In genomic region chr13:21696865-21697448, GRCh38 we compare ENCODE assay signal across 30 cellular contexts. TPM values are rescaled to one million over a fixed set of nuclear protein-coding genes. Genes with fewer than 3 reads are reported as not detected.
A peak's percentile ranks its signal among the peaks of the same experiment; 100 is the strongest.
DNase-seq lines count a peak whose midpoint lies in the region; ATAC-seq, FAIRE-seq and TF ChIP-seq lines count a peak whose summit lies in the region.
"Had no signal": no experiment of that assay in that cellular context is flagged by ENCODE, and none has a peak within 500 bp of the region (broad histone marks: within the 10 kb centered on the region; RNA-seq: fewer than 3 reads in every experiment).

No MANE protein-coding gene starts in this region.

- H3K27ac ChIP-seq in HepG2 (ENCODE audit: extremely low read length, insufficient read depth, low read length) (no peak overlapping the region), neural progenitor cell (no peak overlapping the region), heart left ventricle (no peak overlapping the region)
- H3K27ac ChIP-seq: cardiac muscle cell, colonic mucosa, HL-60, left ventricle myocardium inferior, SJCRH30, tibial nerve had no signal

- peak; percentile 8 for FAIRE-seq in HepG2 (lab: Jason Lieb, UNC)
- FAIRE-seq: GM12878, H54, RCC 7860 had no signal

- TF ChIP-seq CTCF in WTC11 (IDR thresholded peaks at IDR 0.05), result no peak
- no peak for TF ChIP-seq CTCF in HepG2 (CRISPR knock-in tag; IDR thresholded peaks at IDR 0.05)
- no peak for TF ChIP-seq CTCF in neural progenitor cell (IDR thresholded peaks at IDR 0.05)
- TF ChIP-seq CTCF in heart left ventricle (IDR thresholded peaks at IDR 0.05), result no peak

- H3K4me1 ChIP-seq in HepG2 (ENCODE audit: insufficient read depth, low read length) (peaks cover 9% of the 10 kb centered on the region), neural progenitor cell (no peaks in the 10 kb centered on the region), heart left ventricle (peaks cover 0 to 24% (median 10%) of the 10 kb centered on the region in 12 donors)
- H3K4me1 ChIP-seq: colonic mucosa, SJCRH30, tibial nerve had no signal

- POLR2A ChIA-PET in WTC11 (lab: Charles Lee), result no interaction called here
- POLR2A ChIA-PET in HepG2 (lab: Yijun Ruan, JAX), result no interaction called here

- no peak overlapping the region for H3K9ac ChIP-seq in HepG2 (ENCODE audit: insufficient read depth, low read depth, low read length)
- no peak overlapping the region for H3K9ac ChIP-seq in neural progenitor cell

- DNase-seq in GM03348 (ENCODE audit: low spot score) (peak; percentile 27), NCI-H1436 (lab: John Stamatoyannopoulos, UW) (peak; percentile 5), WTC11 (ENCODE audit: low spot score) (no peak), HepG2 (ENCODE audit: low spot score) (peak; percentile 48), neural progenitor cell (ENCODE audit: low spot score) (no peak), heart left ventricle (no peak), H7 (no peak), left ventricle myocardium superior (no peak)
- DNase-seq: activated CD4-positive, alpha-beta T cell treated with anti-CD3 and anti-CD28 coated beads, Interleukin-2, amount 10 ng/mL, durations not matched to agents 24 days and 14 days; aorta; colonic mucosa; DMS 273 treated with DMSO at 0.1 percent for 48 hours; effector CD4-positive, alpha-beta T cell; Karpas-422; left ventricle myocardium inferior; NCI-H1694; NCI-H510A treated with DMSO at 0.1 percent for 48 hours; posterior cingulate gyrus; SJCRH30; stimulated activated CD4-positive, alpha-beta T cell treated with anti-CD3 and anti-CD28 coated beads, Interleukin-4, amount 100 ng/mL, for 1 hour; T-cell had no signal

- in situ Hi-C loops in HepG2 (cut with HindIII; ENCODE audit: extremely low pct_ligation_motif_present, low pct_unique_long_range_greater_than_20kb), result no loop called here

- no peak for TF ChIP-seq POLR2A in HepG2 (IDR thresholded peaks at IDR 0.05; ENCODE audit: insufficient read depth in 1 of 2, low read depth in 2 of 2, low read length in 2 of 2)
- no peak for TF ChIP-seq POLR2A in heart left ventricle (IDR thresholded peaks at IDR 0.05)

- no peaks in the 10 kb centered on the region for H3K36me3 ChIP-seq in HepG2 (replicated peaks in 1 of 2; ENCODE audit: control insufficient read depth in 1 of 2, insufficient read depth in 2 of 2, low read length in 2 of 2)
- H3K36me3 ChIP-seq in neural progenitor cell, result no peaks in the 10 kb centered on the region
- peaks cover 0 to 3% (median 0%) of the 10 kb centered on the region in 9 donors for H3K36me3 ChIP-seq in heart left ventricle
- no peaks in the 10 kb centered on the region for H3K36me3 ChIP-seq in H7 (replicated peaks; ENCODE audit: control insufficient read depth, insufficient read depth, low read length)
- H3K36me3 ChIP-seq: cardiac muscle cell, colonic mucosa, SJCRH30, tibial nerve had no signal

- H3K4me3 ChIP-seq in HepG2 (replicated peaks in 1 of 3; ENCODE audit: insufficient read depth in 1 of 3, low read depth in 2 of 3, low read length in 3 of 3) (no peak overlapping the region), neural progenitor cell (no peak overlapping the region), heart left ventricle (no peak overlapping the region), H7 (ENCODE audit: insufficient read depth, low read depth, low read length) (no peak overlapping the region)
- H3K4me3 ChIP-seq: cardiac muscle cell, colonic mucosa, GM12878, left ventricle myocardium inferior, SJCRH30, tibial nerve had no signal

- H3K27me3 ChIP-seq in HepG2 (ENCODE audit: control insufficient read depth in 1 of 2, insufficient read depth in 2 of 2, low read length in 2 of 2) (peaks cover 0 to 3% of the 10 kb centered on the region in 2 experiments; a peak in 3 of 5 replicates), neural progenitor cell (no peaks in the 10 kb centered on the region), heart left ventricle (no peaks in the 10 kb centered on the region), H7 (ENCODE audit: control insufficient read depth, insufficient read depth, low read length) (no peaks in the 10 kb centered on the region)
- H3K27me3 ChIP-seq: colonic mucosa, SJCRH30, tibial nerve had no signal

- H3K4me3 Mint-ChIP-seq in WTC11, result no peak overlapping the region
- no peak overlapping the region for H3K4me3 Mint-ChIP-seq in neural progenitor cell
- H3K4me3 Mint-ChIP-seq: activated CD4-positive, alpha-beta T cell treated with anti-CD3 and anti-CD28 coated beads, Interleukin-2, amount 10 ng/mL, durations not matched to agents 24 days and 14 days; B cell; T-cell had no signal

- H3K27me3 Mint-ChIP-seq in WTC11 (ENCODE audit: low read depth) (no peaks in the 10 kb centered on the region), neural progenitor cell (ENCODE audit: insufficient read depth, low read depth) (no peaks in the 10 kb centered on the region)

- BruUV-seq in HepG2 (replicated peaks; lab: Mats Ljungman, UMichigan), result no TSS peak

- H4K20me1 ChIP-seq in HepG2 (ENCODE audit: insufficient read depth, low read length) (no peaks in the 10 kb centered on the region), neural progenitor cell (ENCODE audit: low read depth) (no peaks in the 10 kb centered on the region)

- H3K9me3 ChIP-seq in HepG2 (ENCODE audit: low read length) (no peaks in the 10 kb centered on the region), neural progenitor cell (ENCODE audit: low read depth) (no peaks in the 10 kb centered on the region), heart left ventricle (no peaks in the 10 kb centered on the region)
- H3K9me3 ChIP-seq: colonic mucosa, left ventricle myocardium inferior, SJCRH30, tibial nerve had no signal

- H3K36me3 Mint-ChIP-seq in WTC11 (no peaks in the 10 kb centered on the region), neural progenitor cell (peaks cover 9% of the 10 kb centered on the region)
- H3K36me3 Mint-ChIP-seq: activated naive CD4-positive, alpha-beta T cell treated with anti-CD3 and anti-CD28 coated beads, Interleukin-2, amount 50 U/mL, for 72 hours had no signal

- H3K27ac Mint-ChIP-seq in WTC11, result no peak overlapping the region
- H3K27ac Mint-ChIP-seq in neural progenitor cell, result no peak overlapping the region
- H3K27ac Mint-ChIP-seq: activated CD4-positive, alpha-beta T cell treated with anti-CD3 and anti-CD28 coated beads, Interleukin-2, amount 10 ng/mL, durations not matched to agents 24 days and 14 days; activated naive CD4-positive, alpha-beta T cell treated with anti-CD3 and anti-CD28 coated beads, Interleukin-2, amount 50 U/mL, for 72 hours; B cell; T-cell had no signal

- WGBS in HepG2 (ENCODE audit: low lambda C conversion rate), result 0% methylated on average over 3 of the region's 3 CpGs
- WGBS in heart left ventricle, 4 donors, result 81 to 87% (median 87%) methylated on average over 3 of the region's 3 CpGs

- H3K79me2 ChIP-seq in HepG2 (ENCODE audit: insufficient read depth, low read length), result no peaks in the 10 kb centered on the region
- H3K79me2 ChIP-seq in neural progenitor cell (ENCODE audit: low read depth), result no peaks in the 10 kb centered on the region

- TF ChIP-seq RAD21 in HepG2 (CRISPR knock-in tag; IDR thresholded peaks at IDR 0.05), result no peak

- H3F3A ChIP-seq in neural progenitor cell (ENCODE audit: low read depth), result no peaks in the 10 kb centered on the region

- H3K9me3 Mint-ChIP-seq in WTC11 (no peaks in the 10 kb centered on the region), neural progenitor cell (no peaks in the 10 kb centered on the region)
- H3K9me3 Mint-ChIP-seq: activated CD4-positive, alpha-beta T cell treated with anti-CD3 and anti-CD28 coated beads, Interleukin-2, amount 10 ng/mL, durations not matched to agents 24 days and 14 days; activated naive CD4-positive, alpha-beta T cell treated with anti-CD3 and anti-CD28 coated beads, Interleukin-2, amount 50 U/mL, for 72 hours; T-cell had no signal

- no peak for ATAC-seq in WTC11
- ATAC-seq in HepG2, result peak; percentile 31; the same call in 2 of the 3 replicates
- ATAC-seq in heart left ventricle, result no peak
- ATAC-seq in left ventricle myocardium superior, result no peak
- ATAC-seq: activated naive CD4-positive, alpha-beta T cell treated with anti-CD3 and anti-CD28 coated beads, Interleukin-2, amount 50 U/mL, for 72 hours; GM12878; sciatic nerve; T-cell had no signal

- H2AFZ ChIP-seq in HepG2 (ENCODE audit: low read length) (no peak overlapping the region), neural progenitor cell (replicated peaks) (no peak overlapping the region)

- TF ChIP-seq EP300 in HepG2 (IDR thresholded peaks at IDR 0.05; ENCODE audit: low read depth in 2 of 2, low read length in 2 of 2), result peak in 1 of 2 experiments; percentile 66; a peak in 1 of 4 replicates
- no peak for TF ChIP-seq EP300 in HepG2 (CRISPR knock-in tag; IDR thresholded peaks at IDR 0.05; ENCODE audit: borderline replicate concordance)

- H3K4me1 Mint-ChIP-seq in WTC11 (peaks cover 34% of the 10 kb centered on the region), neural progenitor cell (no peaks in the 10 kb centered on the region)
- H3K4me1 Mint-ChIP-seq: activated CD4-positive, alpha-beta T cell treated with anti-CD3 and anti-CD28 coated beads, Interleukin-2, amount 10 ng/mL, durations not matched to agents 24 days and 14 days; B cell; T-cell had no signal

- H3K4me2 ChIP-seq in HepG2 (ENCODE audit: low read depth, low read length), result no peak overlapping the region
- no peak overlapping the region for H3K4me2 ChIP-seq in neural progenitor cell

- intact Hi-C loops in HepG2 (cut with micrococcal nuclease; ENCODE audit: unreplicated experiment), result no loop called here
- intact Hi-C loops in heart left ventricle (cut with DNase I), result no loop called here
- intact Hi-C loops in left ventricle myocardium superior (cut with micrococcal nuclease), result no loop called here

- CTCF ChIA-PET in WTC11 (lab: Charles Lee), result interaction anchor here (2.1 kb wide), 1 partner anchor 59 kb away, joined by 10 read pairs; no protein-coding TSS in a partner anchor
- CTCF ChIA-PET in HepG2 (lab: Yijun Ruan, JAX; ENCODE audit: low intra/inter-chr PET ratio, low total read pairs), result no interaction called here

RNA-seq across cellular contexts. Expression of gene FGF9, which starts 26.1 kb away (rescaled TPM):
- total RNA-seq in WTC11 (2021) (0.25 to 0.27 TPM (median 0.26 TPM) in 3 replicates), HepG2 (2016; rRNA removed; fragmentation: Illumina TruSeq; extraction: Trizol) (not detected in 2 replicates), neural progenitor cell (ENCODE audit: low replicate concordance) (2.1 and 2.4 TPM in 2 replicates), heart left ventricle (10 to 100 TPM in 4 of 9 donors, 1 to 10 TPM in 5; 1.9 to 12.5 (median 8.3) TPM), left ventricle myocardium superior (12.1 TPM)
- total RNA-seq in HepG2 (2016; cell fraction: cytosol; rRNA removed; fragmentation: Illumina TruSeq; extraction: Trizol; ENCODE audit: low read depth), result not detected in 2 replicates
- not detected in 2 replicates for total RNA-seq in HepG2 (2016; cell fraction: insoluble cytoplasmic fraction; rRNA removed; fragmentation: Illumina TruSeq; extraction: Trizol)
- total RNA-seq in HepG2 (2016; cell fraction: membrane; rRNA removed; fragmentation: Illumina TruSeq; extraction: Trizol), result not detected in 2 replicates
- total RNA-seq in HepG2 (2016; cell fraction: nucleus; rRNA removed; fragmentation: Illumina TruSeq; extraction: Trizol), result not detected in 2 replicates
- polyA plus RNA-seq in HepG2 (2011; rRNA removed) (not detected in 2 replicates), heart left ventricle (1 to 10 TPM; 1.7 to 3.6 TPM)
- not detected in 2 replicates for polyA plus RNA-seq in HepG2 (2011; cell fraction: cytosol; rRNA removed)
- not detected in 2 replicates for polyA plus RNA-seq in HepG2 (2011; cell fraction: nucleus; rRNA removed)
- not detected in 2 replicates for polyA plus RNA-seq in HepG2 (2012)
- not detected in 2 replicates for polyA plus RNA-seq in HepG2 (2016; cell fraction: cytosol; fragmentation: Illumina TruSeq; extraction: Trizol; ENCODE audit: low read depth)
- polyA plus RNA-seq in HepG2 (2016; cell fraction: insoluble cytoplasmic fraction; fragmentation: Illumina TruSeq; extraction: Trizol; ENCODE audit: low read depth), result not detected in 2 replicates
- polyA plus RNA-seq in HepG2 (2016; cell fraction: membrane; fragmentation: Illumina TruSeq; extraction: Trizol; ENCODE audit: low read depth), result not detected in 2 replicates
- polyA plus RNA-seq in HepG2 (2016; cell fraction: nucleus; fragmentation: Illumina TruSeq; extraction: Trizol; ENCODE audit: insufficient read depth, low read depth), result not detected in 2 replicates
- polyA minus RNA-seq in HepG2 (2011; rRNA and poly(A)+ RNA removed; ENCODE audit: low replicate concordance), result not detected in 2 replicates
- not detected in 2 replicates for polyA minus RNA-seq in HepG2 (2011; cell fraction: cytosol; rRNA and poly(A)+ RNA removed)
- not detected in 2 replicates for polyA minus RNA-seq in HepG2 (2011; cell fraction: nucleus; rRNA and poly(A)+ RNA removed)
- total RNA-seq in H7 (2014; rRNA removed; shearing (Covaris generic)), result 0.42 and 0.85 TPM in 2 replicates
- polyA plus RNA-seq: aorta had no signal

Comparison
In these comparisons a context has a peak if more than half of its experiments do, and no peak if none do; other contexts are left out.
1. DNase-seq: peak in GM03348 (single experiment), NCI-H1436 (single experiment) and HepG2 (single experiment); none in WTC11 (single experiment), neural progenitor cell (single experiment), heart left ventricle (0 of 5), H7 (single experiment) and left ventricle myocardium superior (single experiment).